8 cellular contexts compared by ENCODE assay signal in the genomic region with DNA sequence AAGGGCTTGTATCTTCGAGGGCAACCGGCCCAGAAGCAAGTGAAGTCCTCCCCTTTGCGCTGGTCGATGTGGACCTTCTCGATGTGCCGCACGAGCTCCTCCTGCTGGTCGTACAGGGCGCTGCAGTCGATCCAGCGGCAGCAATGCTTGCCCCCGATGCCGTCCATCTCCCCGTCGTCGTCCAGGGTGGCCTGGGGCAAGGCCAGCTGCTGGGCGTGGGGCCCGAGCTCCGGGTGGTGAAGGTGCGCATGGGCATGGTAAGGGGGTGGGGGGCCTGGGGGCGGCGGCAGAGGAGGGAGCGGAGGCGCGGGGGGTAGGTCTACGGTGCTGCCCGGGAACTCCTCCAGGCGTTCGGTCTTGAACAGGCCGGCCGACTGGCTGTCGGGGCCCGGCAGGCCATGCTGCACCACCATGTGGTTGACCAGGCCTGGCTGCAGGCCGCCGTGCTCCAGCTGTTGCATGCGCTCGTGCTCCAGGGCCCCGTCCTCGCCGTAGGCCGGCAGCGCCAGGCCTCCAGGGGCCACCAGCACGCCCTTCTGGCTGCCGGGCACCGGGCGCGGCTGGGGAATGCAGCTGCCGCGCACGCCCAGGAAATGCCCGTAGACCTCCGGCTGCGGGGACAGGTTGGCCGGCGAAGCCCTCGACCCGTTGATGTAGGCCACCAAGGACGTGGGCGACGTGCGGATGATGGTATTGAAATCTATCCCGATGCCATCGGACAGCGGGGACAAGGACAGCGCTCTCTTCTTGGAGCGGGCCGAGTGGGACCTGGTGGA.
DNase-seq lines count a peak whose midpoint lies in the region; ATAC-seq, FAIRE-seq and TF ChIP-seq lines count a peak whose summit lies in the region.

No MANE protein-coding gene starts in this region.

- H3K4me3 ChIP-seq in DND-41 (ENCODE audit: low read depth in 1 of 2, low read length in 2 of 2), result no peak overlapping the region

- ATAC-seq in DND-41 (ENCODE audit: insufficient read depth, low read depth), result peak; percentile 73
- ATAC-seq in left ventricle myocardium superior, result no peak
- no peak for ATAC-seq in GM18909 (IDR thresholded peaks at IDR 0.05; ENCODE audit: poor library complexity, unreplicated experiment)

- in situ Hi-C loops in KBM-7 (cut with MboI; ENCODE audit: low pct_unique_long_range_greater_than_20kb, low sequenced_read_pairs), result loop anchor here (25.0 kb wide), 1 partner anchor 656 kb away; no protein-coding TSS in a partner anchor

- H3K36me3 ChIP-seq in DND-41 (ENCODE audit: insufficient read depth, low read length), result no peaks in the 10 kb centered on the region

- peak; percentile 84 for TF ChIP-seq CTCF in DND-41 (IDR thresholded peaks at IDR 0.05; ENCODE audit: borderline replicate concordance, extremely low read depth, low read length, poor library complexity, severe bottlenecking)

- FAIRE-seq in H54 (lab: Jason Lieb, UNC), result no peak

- no peak overlapping the region for H2AFZ ChIP-seq in DND-41 (ENCODE audit: low read depth, low read length)

- no peak overlapping the region for H3K27ac ChIP-seq in DND-41 (ENCODE audit: low read length)

- H4K20me1 ChIP-seq in DND-41 (ENCODE audit: insufficient read depth, low read length), result no peaks in the 10 kb centered on the region

- H3K79me2 ChIP-seq in DND-41 (ENCODE audit: insufficient read depth, low read length), result no peaks in the 10 kb centered on the region

- no peak overlapping the region for H3K9ac ChIP-seq in DND-41 (ENCODE audit: low read depth, low read length)

- H3K27me3 ChIP-seq in DND-41 (ENCODE audit: insufficient read depth, low read length, poor library complexity), result peaks cover 3% of the 10 kb centered on the region

- no peaks in the 10 kb centered on the region for H3K9me3 ChIP-seq in DND-41 (ENCODE audit: insufficient read depth, low read length, severe bottlenecking)

- intact Hi-C loops in left ventricle myocardium superior (cut with micrococcal nuclease), result no loop called here

- no peak for TF ChIP-seq POLR2A in H54 (IDR thresholded peaks at IDR 0.05; ENCODE audit: low read depth, low read length)

- H3K4me1 ChIP-seq in DND-41 (ENCODE audit: insufficient read depth, low read length), result no peaks in the 10 kb centered on the region

- no peak overlapping the region for H3K4me2 ChIP-seq in DND-41 (ENCODE audit: insufficient read depth, low read length)

- DNase-seq in DND-41 (peak; percentile 54), KBM-7 (peak; percentile 48), left ventricle myocardium superior (peak; percentile 37), GOT3 (lab: John Stamatoyannopoulos, UW) (no peak), H54 (ENCODE audit: insufficient read length, low spot score) (no peak)
- peak; percentile 82 for DNase-seq in activated CD8-positive, alpha-beta memory T cell treated with anti-CD3 and anti-CD28 coated beads, Interleukin-2, amount 50 U/mL, for 48 hours
- DNase-seq in stimulated activated CD8-positive, alpha-beta memory T cell treated with anti-CD3 and anti-CD28 coated beads, Interleukin-4, amount 100 ng/mL, for 24 hours (ENCODE audit: low read depth), result peak; percentile 46

Comparison
In these comparisons a context has a peak if more than half of its experiments do, and no peak if none do; other contexts are left out.
1. DNase-seq: peak in DND-41 (single experiment), KBM-7 (single experiment), activated CD8-positive, alpha-beta memory T cell treated with anti-CD3 and anti-CD28 coated beads, Interleukin-2, amount 50 U/mL, for 48 hours (single experiment), left ventricle myocardium superior (single experiment) and stimulated activated CD8-positive, alpha-beta memory T cell treated with anti-CD3 and anti-CD28 coated beads, Interleukin-4, amount 100 ng/mL, for 24 hours (single experiment); none in GOT3 (single experiment) and H54 (single experiment).